Comparison of ENCODE assay signal across 8 cellular contexts in the genomic region with DNA sequence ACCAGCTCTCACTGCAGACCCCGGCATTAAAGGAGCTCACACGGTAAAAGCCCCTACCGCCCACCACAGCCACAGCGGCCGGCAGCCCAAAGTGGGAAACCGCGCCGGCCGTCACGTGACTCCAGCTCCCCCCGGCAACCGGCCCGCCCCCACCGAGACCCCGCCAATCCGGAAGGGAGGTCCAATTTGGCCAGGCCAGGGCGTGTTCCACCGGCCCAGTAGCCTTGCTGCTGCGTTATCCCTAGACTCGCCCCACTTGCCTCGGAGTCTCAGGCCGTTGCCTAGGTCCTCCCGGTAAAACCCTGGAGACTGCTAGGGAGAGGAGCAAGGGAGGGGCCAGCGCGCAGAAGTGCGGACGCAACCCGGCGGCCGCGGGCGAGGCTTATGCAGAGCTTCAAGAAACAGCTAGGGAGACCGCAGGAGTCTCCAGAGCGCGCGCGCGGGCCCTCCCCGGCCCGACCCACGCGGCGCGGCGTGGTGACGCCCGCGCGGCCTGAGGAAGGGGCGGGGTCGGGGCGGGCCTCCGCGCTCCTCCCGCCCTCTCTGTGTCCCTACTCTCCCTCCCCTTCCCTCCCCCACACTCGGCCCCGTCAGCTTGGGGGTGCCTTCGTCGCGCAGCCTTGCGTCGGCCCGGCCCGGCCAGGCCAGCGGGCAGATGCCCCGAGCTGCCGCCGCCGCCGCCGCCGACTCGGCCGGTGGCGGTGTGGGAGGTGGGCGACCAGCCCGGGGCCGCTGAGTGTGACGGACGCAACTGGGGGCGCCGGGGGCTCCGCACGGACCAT.
A peak's percentile ranks its signal among the peaks of the same experiment; 100 is the strongest.
DNase-seq lines count a peak whose midpoint lies in the region; ATAC-seq and TF ChIP-seq lines count a peak whose summit lies in the region.

A gene with protein sequence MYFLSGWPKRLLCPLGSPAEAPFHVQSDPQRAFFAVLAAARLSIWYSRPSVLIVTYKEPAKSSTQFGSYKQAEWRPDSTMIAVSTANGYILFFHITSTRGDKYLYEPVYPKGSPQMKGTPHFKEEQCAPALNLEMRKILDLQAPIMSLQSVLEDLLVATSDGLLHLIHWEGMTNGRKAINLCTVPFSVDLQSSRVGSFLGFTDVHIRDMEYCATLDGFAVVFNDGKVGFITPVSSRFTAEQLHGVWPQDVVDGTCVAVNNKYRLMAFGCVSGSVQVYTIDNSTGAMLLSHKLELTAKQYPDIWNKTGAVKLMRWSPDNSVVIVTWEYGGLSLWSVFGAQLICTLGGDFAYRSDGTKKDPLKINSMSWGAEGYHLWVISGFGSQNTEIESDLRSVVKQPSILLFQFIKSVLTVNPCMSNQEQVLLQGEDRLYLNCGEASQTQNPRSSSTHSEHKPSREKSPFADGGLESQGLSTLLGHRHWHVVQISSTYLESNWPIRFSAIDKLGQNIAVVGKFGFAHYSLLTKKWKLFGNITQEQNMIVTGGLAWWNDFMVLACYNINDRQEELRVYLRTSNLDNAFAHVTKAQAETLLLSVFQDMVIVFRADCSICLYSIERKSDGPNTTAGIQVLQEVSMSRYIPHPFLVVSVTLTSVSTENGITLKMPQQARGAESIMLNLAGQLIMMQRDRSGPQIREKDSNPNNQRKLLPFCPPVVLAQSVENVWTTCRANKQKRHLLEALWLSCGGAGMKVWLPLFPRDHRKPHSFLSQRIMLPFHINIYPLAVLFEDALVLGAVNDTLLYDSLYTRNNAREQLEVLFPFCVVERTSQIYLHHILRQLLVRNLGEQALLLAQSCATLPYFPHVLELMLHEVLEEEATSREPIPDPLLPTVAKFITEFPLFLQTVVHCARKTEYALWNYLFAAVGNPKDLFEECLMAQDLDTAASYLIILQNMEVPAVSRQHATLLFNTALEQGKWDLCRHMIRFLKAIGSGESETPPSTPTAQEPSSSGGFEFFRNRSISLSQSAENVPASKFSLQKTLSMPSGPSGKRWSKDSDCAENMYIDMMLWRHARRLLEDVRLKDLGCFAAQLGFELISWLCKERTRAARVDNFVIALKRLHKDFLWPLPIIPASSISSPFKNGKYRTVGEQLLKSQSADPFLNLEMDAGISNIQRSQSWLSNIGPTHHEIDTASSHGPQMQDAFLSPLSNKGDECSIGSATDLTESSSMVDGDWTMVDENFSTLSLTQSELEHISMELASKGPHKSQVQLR (N-terminal part only) (plus strand): TSS at position 578 of the 782 bp plus-strand sequence. CDS start 203 bp downstream, at position 781.

- H3K27ac Mint-ChIP-seq in activated naive CD4-positive, alpha-beta T cell treated with anti-CD3 and anti-CD28 coated beads, Interleukin-2, amount 50 U/mL, for 24 hours = peak within 1 kb of the TSS; percentile 99

- peaks cover 5% of the 10 kb centered on the region for H3K36me3 Mint-ChIP-seq in activated naive CD4-positive, alpha-beta T cell treated with anti-CD3 and anti-CD28 coated beads, Interleukin-2, amount 50 U/mL, for 24 hours

- H3K9me3 Mint-ChIP-seq in activated naive CD4-positive, alpha-beta T cell treated with anti-CD3 and anti-CD28 coated beads, Interleukin-2, amount 50 U/mL, for 24 hours = no peaks in the 10 kb centered on the region

- DNase-seq in GM04504 (ENCODE audit: low read depth) (peak; percentile 89), HEK293T (ENCODE audit: extremely low spot score) (peak; percentile 71), MV-4-11 (lab: John Stamatoyannopoulos, UW) (peak; percentile 91), globus pallidus (ENCODE audit: low spot score) (peak; percentile 94), nucleus accumbens (lab: John Stamatoyannopoulos, UW) (peak; percentile 54 to 97 (median 88)), superior temporal gyrus (ENCODE audit: extremely low spot score) (peak; percentile 90)

- CTCF ChIA-PET in HEK293T (lab: Yijun Ruan, JAX) = no interaction called here

- H3K4me1 Mint-ChIP-seq in activated naive CD4-positive, alpha-beta T cell treated with anti-CD3 and anti-CD28 coated beads, Interleukin-2, amount 50 U/mL, for 24 hours = peaks cover 74% of the 10 kb centered on the region

- peak; percentile 92 for ATAC-seq in SK-N-SH treated with all-trans-retinoic acid at 6 μM for 48 hours

- POLR2A ChIA-PET in HEK293T (lab: Yijun Ruan, JAX) = interaction anchor here (0.7 to 1.6 kb wide), 4 partner anchors 9 to 190 kb away, joined by 3 to 4 read pairs (median 4); a partner anchor contains a TSS

- H3K4me3 Mint-ChIP-seq in activated naive CD4-positive, alpha-beta T cell treated with anti-CD3 and anti-CD28 coated beads, Interleukin-2, amount 50 U/mL, for 24 hours = peak within 1 kb of the TSS; percentile 99

- H3K27me3 Mint-ChIP-seq in activated naive CD4-positive, alpha-beta T cell treated with anti-CD3 and anti-CD28 coated beads, Interleukin-2, amount 50 U/mL, for 24 hours = no peaks in the 10 kb centered on the region

TF ChIP-seq in HEK293T, 16 proteins besides CTCF, POLR2A, EP300 and RAD21:
- TF ChIP-seq TARDBP (IDR thresholded peaks at IDR 0.05) (0 out of 2 replicates have a peak, but pooled peaks have one; percentile 46), SUZ12 (IDR thresholded peaks at IDR 0.05) (no peak), LEF1 (IDR thresholded peaks at IDR 0.05; ENCODE audit: borderline replicate concordance) (no peak), CTBP1 (IDR thresholded peaks at IDR 0.05; ENCODE audit: borderline replicate concordance) (no peak), ZNF384 (IDR thresholded peaks at IDR 0.05) (no peak), BHLHE40 (IDR thresholded peaks at IDR 0.05; ENCODE audit: borderline replicate concordance) (no peak)
- TF ChIP-seq, protein P1, sequence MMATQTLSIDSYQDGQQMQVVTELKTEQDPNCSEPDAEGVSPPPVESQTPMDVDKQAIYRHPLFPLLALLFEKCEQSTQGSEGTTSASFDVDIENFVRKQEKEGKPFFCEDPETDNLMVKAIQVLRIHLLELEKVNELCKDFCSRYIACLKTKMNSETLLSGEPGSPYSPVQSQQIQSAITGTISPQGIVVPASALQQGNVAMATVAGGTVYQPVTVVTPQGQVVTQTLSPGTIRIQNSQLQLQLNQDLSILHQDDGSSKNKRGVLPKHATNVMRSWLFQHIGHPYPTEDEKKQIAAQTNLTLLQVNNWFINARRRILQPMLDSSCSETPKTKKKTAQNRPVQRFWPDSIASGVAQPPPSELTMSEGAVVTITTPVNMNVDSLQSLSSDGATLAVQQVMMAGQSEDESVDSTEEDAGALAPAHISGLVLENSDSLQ (IDR thresholded peaks at IDR 0.05) = no peak

TF ChIP-seq in SK-N-SH treated with all-trans-retinoic acid at 6 μM for 48 hours, 23 proteins besides CTCF, POLR2A, EP300 and RAD21:
- TF ChIP-seq ZNF565 (CRISPR knock-in tag; conservative IDR thresholded peaks at IDR 0.05; ENCODE audit: low read depth) (no peak), ESRRG (CRISPR knock-in tag; IDR thresholded peaks at IDR 0.05) (no peak), ZC3H10 (CRISPR knock-in tag; IDR thresholded peaks at IDR 0.05) (no peak), BACH2 (CRISPR knock-in tag; IDR thresholded peaks at IDR 0.05; ENCODE audit: borderline replicate concordance) (no peak), TCF4 (CRISPR knock-in tag; IDR thresholded peaks at IDR 0.05; ENCODE audit: borderline replicate concordance) (no peak), ISL1 (CRISPR knock-in tag; IDR thresholded peaks at IDR 0.05) (no peak), TOX (CRISPR knock-in tag; IDR thresholded peaks at IDR 0.05; ENCODE audit: borderline replicate concordance) (no peak), RARB (CRISPR knock-in tag; IDR thresholded peaks at IDR 0.05) (no peak), GLIS3 (CRISPR knock-in tag; IDR thresholded peaks at IDR 0.05) (no peak)
- TF ChIP-seq, protein P2, sequence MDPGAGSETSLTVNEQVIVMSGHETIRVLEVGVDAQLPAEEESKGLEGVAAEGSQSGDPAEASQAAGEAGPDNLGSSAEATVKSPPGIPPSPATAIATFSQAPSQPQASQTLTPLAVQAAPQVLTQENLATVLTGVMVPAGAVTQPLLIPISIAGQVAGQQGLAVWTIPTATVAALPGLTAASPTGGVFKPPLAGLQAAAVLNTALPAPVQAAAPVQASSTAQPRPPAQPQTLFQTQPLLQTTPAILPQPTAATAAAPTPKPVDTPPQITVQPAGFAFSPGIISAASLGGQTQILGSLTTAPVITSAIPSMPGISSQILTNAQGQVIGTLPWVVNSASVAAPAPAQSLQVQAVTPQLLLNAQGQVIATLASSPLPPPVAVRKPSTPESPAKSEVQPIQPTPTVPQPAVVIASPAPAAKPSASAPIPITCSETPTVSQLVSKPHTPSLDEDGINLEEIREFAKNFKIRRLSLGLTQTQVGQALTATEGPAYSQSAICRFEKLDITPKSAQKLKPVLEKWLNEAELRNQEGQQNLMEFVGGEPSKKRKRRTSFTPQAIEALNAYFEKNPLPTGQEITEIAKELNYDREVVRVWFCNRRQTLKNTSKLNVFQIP (CRISPR knock-in tag; IDR thresholded peaks at IDR 0.05; ENCODE audit: borderline replicate concordance, low read depth) = no peak
- TF ChIP-seq, protein P3, sequence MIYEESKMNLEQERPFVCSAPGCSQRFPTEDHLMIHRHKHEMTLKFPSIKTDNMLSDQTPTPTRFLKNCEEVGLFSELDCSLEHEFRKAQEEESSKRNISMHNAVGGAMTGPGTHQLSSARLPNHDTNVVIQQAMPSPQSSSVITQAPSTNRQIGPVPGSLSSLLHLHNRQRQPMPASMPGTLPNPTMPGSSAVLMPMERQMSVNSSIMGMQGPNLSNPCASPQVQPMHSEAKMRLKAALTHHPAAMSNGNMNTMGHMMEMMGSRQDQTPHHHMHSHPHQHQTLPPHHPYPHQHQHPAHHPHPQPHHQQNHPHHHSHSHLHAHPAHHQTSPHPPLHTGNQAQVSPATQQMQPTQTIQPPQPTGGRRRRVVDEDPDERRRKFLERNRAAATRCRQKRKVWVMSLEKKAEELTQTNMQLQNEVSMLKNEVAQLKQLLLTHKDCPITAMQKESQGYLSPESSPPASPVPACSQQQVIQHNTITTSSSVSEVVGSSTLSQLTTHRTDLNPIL (CRISPR knock-in tag; IDR thresholded peaks at IDR 0.05; ENCODE audit: low read depth) = no peak

Comparison
In these comparisons a context has a peak if more than half of its experiments do, and no peak if none do; other contexts are left out.
1. Peak in every context shown above with its lines: DNase-seq and ATAC-seq.